Comparison of ENCODE assay signal across 8 cellular contexts in genomic region chr1:201408176-201408814, GRCh38. TPM values are rescaled to one million over a fixed set of nuclear protein-coding genes. Genes with fewer than 3 reads are reported as not detected.
DNase-seq lines count a peak whose midpoint lies in the region; ATAC-seq and TF ChIP-seq lines count a peak whose summit lies in the region.

No MANE protein-coding gene starts in this region.

- H3K23ac ChIP-seq in neuronal stem cell (ENCODE audit: low read depth, low read length, poor library complexity), result no peak overlapping the region

- no peak overlapping the region for H3K14ac ChIP-seq in neuronal stem cell (ENCODE audit: low read length)

- H4K91ac ChIP-seq in neuronal stem cell (ENCODE audit: low read depth, low read length, poor library complexity), result no peak overlapping the region

- H3K9me3 ChIP-seq in DOHH2 (ENCODE audit: control insufficient read depth, insufficient read depth, low read length) (no peaks in the 10 kb centered on the region), Peyer's patch (no peaks in the 10 kb centered on the region), neuronal stem cell (replicated peaks in 1 of 2; ENCODE audit: control insufficient read depth in 2 of 2, insufficient read depth in 1 of 2, low read depth in 1 of 2, low read length in 2 of 2) (no peaks in the 10 kb centered on the region)

- H3K4me3 ChIP-seq in DOHH2 (ENCODE audit: low read length) (no peak overlapping the region), Peyer's patch (no peak overlapping the region), fibroblast of the aortic adventitia (ENCODE audit: low read depth, low read length) (no peak overlapping the region), neuronal stem cell (ENCODE audit: low read length in 2 of 2) (no peak overlapping the region)
- H3K4me3 ChIP-seq in Jurkat, Clone E6-1 (ENCODE audit: low read length), result no peak overlapping the region

- no CpG with 5 or more reads among the region's 11 CpGs for WGBS in neuronal stem cell (ENCODE audit: extremely low coverage in 2 of 2, insufficient read length in 2 of 2, insufficient replicate concordance in 1 of 2), 2 donors

- ATAC-seq in GM18870 (IDR thresholded peaks at IDR 0.05; ENCODE audit: unreplicated experiment), result no peak

- DNase-seq in Jurkat, Clone E6-1 (ENCODE audit: low read depth, low spot score), result peak; percentile 58
- DNase-seq in Peyer's patch (peak; percentile 55 to 93 (median 91)), activated T-helper 1 cell treated with Interleukin-2 at 50 U/mL for 16 hours (ENCODE audit: low read depth) (peak; percentile 36), fibroblast of the aortic adventitia (ENCODE audit: low read depth) (peak; percentile 70), neuronal stem cell (ENCODE audit: low spot score) (peak; percentile 81), substantia nigra (lab: John Stamatoyannopoulos, UW) (peak in 42 of 49 donors; percentile 3 to 74 (median 38))

- no peak for TF ChIP-seq POLR2A in Peyer's patch (IDR thresholded peaks at IDR 0.05)

- H3K27ac ChIP-seq in DOHH2 (ENCODE audit: low read depth, low read length), result no peak overlapping the region
- H3K27ac ChIP-seq in Peyer's patch, result no peak overlapping the region
- H3K27ac ChIP-seq in neuronal stem cell (replicated peaks; ENCODE audit: low read length), result no peak overlapping the region
- no peak overlapping the region for H3K27ac ChIP-seq in substantia nigra (ENCODE audit: low read depth, low read length, poor library complexity, severe bottlenecking)

- no peak overlapping the region for H2BK12ac ChIP-seq in neuronal stem cell (ENCODE audit: low read length)

- no peak overlapping the region for H3K9ac ChIP-seq in neuronal stem cell (ENCODE audit: low read depth, low read length, poor library complexity)

- H3K79me1 ChIP-seq in neuronal stem cell (ENCODE audit: low read depth, low read length), result no peaks in the 10 kb centered on the region

- peak overlapping the region; percentile 30 for H2AK5ac ChIP-seq in neuronal stem cell (ENCODE audit: low read depth, low read length)

- peak; percentile 92 for TF ChIP-seq CTCF in DOHH2 (IDR thresholded peaks at IDR 0.05; ENCODE audit: low read depth, low read length, poor library complexity, severe bottlenecking)
- TF ChIP-seq CTCF in Peyer's patch (IDR thresholded peaks at IDR 0.05), result peak in 4 of 6 experiments; percentile 87 to 95 (median 94)
- TF ChIP-seq CTCF in fibroblast of the aortic adventitia (IDR thresholded peaks at IDR 0.05; ENCODE audit: insufficient read depth, low read length), result peak; percentile 97

- H3K36me3 ChIP-seq in DOHH2 (ENCODE audit: control insufficient read depth, low read length), result no peaks in the 10 kb centered on the region
- no peaks in the 10 kb centered on the region for H3K36me3 ChIP-seq in Peyer's patch
- no peaks in the 10 kb centered on the region for H3K36me3 ChIP-seq in neuronal stem cell (replicated peaks in 1 of 2; ENCODE audit: control insufficient read depth in 2 of 2, insufficient read depth in 2 of 2, low read length in 2 of 2)

- no peak overlapping the region for H2BK15ac ChIP-seq in neuronal stem cell (ENCODE audit: low read length)

- H3K18ac ChIP-seq in neuronal stem cell (ENCODE audit: low read length), result peak overlapping the region; percentile 38

- H3K9me2 ChIP-seq in DOHH2 (replicated peaks; ENCODE audit: control insufficient read depth, low read length), result no peaks in the 10 kb centered on the region

- H2BK120ac ChIP-seq in neuronal stem cell (ENCODE audit: low read depth, low read length), result no peak overlapping the region

- H3K4me2 ChIP-seq in DOHH2 (ENCODE audit: low read length) (no peak overlapping the region), neuronal stem cell (ENCODE audit: insufficient read depth, low read length, poor library complexity, severe bottlenecking) (no peak overlapping the region)

- no peaks in the 10 kb centered on the region for H3K4me1 ChIP-seq in DOHH2 (ENCODE audit: control insufficient read depth, low read length)
- H3K4me1 ChIP-seq in Peyer's patch, result peaks cover 0 to 41% (median 3%) of the 10 kb centered on the region in 4 donors
- H3K4me1 ChIP-seq in neuronal stem cell (ENCODE audit: control insufficient read depth in 2 of 2, insufficient read depth in 1 of 2, low read depth in 1 of 2, low read length in 2 of 2), result peaks cover 0 to 7% of the 10 kb centered on the region in 2 donors

- H3K27me3 ChIP-seq in DOHH2 (ENCODE audit: control insufficient read depth, low read length) (peaks cover 10% of the 10 kb centered on the region), Peyer's patch (no peaks in the 10 kb centered on the region), neuronal stem cell (ENCODE audit: control insufficient read depth in 3 of 3, insufficient read depth in 3 of 3, low read depth in 1 of 3, low read length in 3 of 3) (peaks cover 0 to 39% (median 0%) of the 10 kb centered on the region in 3 experiments)

- no peak overlapping the region for H2BK5ac ChIP-seq in neuronal stem cell (ENCODE audit: low read length)

- H4K20me1 ChIP-seq in DOHH2 (ENCODE audit: control insufficient read depth, insufficient read depth, low read depth, low read length), result no peaks in the 10 kb centered on the region

- no peaks in the 10 kb centered on the region for H3K79me2 ChIP-seq in DOHH2 (ENCODE audit: control insufficient read depth, low read length)

- no peaks in the 10 kb centered on the region for H3F3A ChIP-seq in DOHH2 (ENCODE audit: control insufficient read depth, insufficient read depth)

- H3K4ac ChIP-seq in neuronal stem cell (ENCODE audit: low read length), result no peak overlapping the region

- H2AFZ ChIP-seq in neuronal stem cell (ENCODE audit: low read length), result no peak overlapping the region

- no peak overlapping the region for H4K8ac ChIP-seq in neuronal stem cell (ENCODE audit: low read depth, low read length)

RNA-seq across cellular contexts. Expression of gene LAD1, which starts 9.2 kb away (rescaled TPM):
- polyA plus RNA-seq in Jurkat, Clone E6-1 (2012; ENCODE audit: insufficient read depth, insufficient read length), result not detected
- total RNA-seq in Peyer's patch (100 to 1,000 TPM; 106 to 224 (median 192) TPM), fibroblast of the aortic adventitia (ENCODE audit: low replicate concordance) (not detected in 2 replicates)
- 0.86 TPM for polyA plus RNA-seq in neuronal stem cell (2013, experiment 1 of 2)
- polyA plus RNA-seq in neuronal stem cell (2013, experiment 2 of 2), result 0.86 TPM

RNA-seq across cellular contexts. Expression of gene TNNI1, which starts 13.2 kb away (rescaled TPM):
- not detected for polyA plus RNA-seq in Jurkat, Clone E6-1 (2012; ENCODE audit: insufficient read depth, insufficient read length)
- total RNA-seq in Peyer's patch (under 1 TPM in 1 of 4 donors, not detected in 3; 0.13 TPM), fibroblast of the aortic adventitia (ENCODE audit: low replicate concordance) (0.27 TPM in 1 of 2 replicates, not detected in the other)
- polyA plus RNA-seq in neuronal stem cell (2013, experiment 1 of 2), result 3.6 TPM
- 3.4 TPM for polyA plus RNA-seq in neuronal stem cell (2013, experiment 2 of 2)

RNA-seq across cellular contexts. Expression of gene TNNT2, which starts 30.8 kb away (rescaled TPM):
- polyA plus RNA-seq in Jurkat, Clone E6-1 (2012; ENCODE audit: insufficient read depth, insufficient read length), result not detected
- total RNA-seq in Peyer's patch (1 to 10 TPM in 1 of 4 donors, under 1 TPM in 1, not detected in 2; 0.40 to 3.7 TPM), fibroblast of the aortic adventitia (ENCODE audit: low replicate concordance) (0.09 TPM in 1 of 2 replicates, not detected in the other)
- 8.6 TPM for polyA plus RNA-seq in neuronal stem cell (2013, experiment 1 of 2)
- 10.2 TPM for polyA plus RNA-seq in neuronal stem cell (2013, experiment 2 of 2)

Comparison
In these comparisons a context has a peak if more than half of its experiments do, and no peak if none do; other contexts are left out.
1. DNase-seq: peak in every context shown above with its lines; median percentile 91 in Peyer's patch; 81 in neuronal stem cell; 70 in fibroblast of the aortic adventitia; 58 in Jurkat, Clone E6-1; 38 in substantia nigra; 36 in activated T-helper 1 cell treated with Interleukin-2 at 50 U/mL for 16 hours.
2. RNA of gene LAD1, which starts 9.2 kb away (total RNA-seq): 106 to 224 TPM in Peyer's patch; not detected in fibroblast of the aortic adventitia; every median in the first group is over 100 times any median in the second.
3. Peak in every context shown above with its lines, with median percentiles within 50 percentile points of each other: CTCF ChIP-seq.